ENCODE assay signal across 14 cellular contexts in genomic region chr15:62270216-62270921, GRCh38.
DNase-seq lines count a peak whose midpoint lies in the region; TF ChIP-seq lines count a peak whose summit lies in the region.
"Had no signal": no experiment of that assay in that cellular context is flagged by ENCODE, and none has a peak within 500 bp of the region (broad histone marks: within the 10 kb centered on the region; RNA-seq: fewer than 3 reads in every experiment).

No MANE protein-coding gene starts in this region.

- H3K4me1 ChIP-seq in BLaER1 (no peaks in the 10 kb centered on the region), osteoblast (ENCODE audit: insufficient read depth, low read length) (no peaks in the 10 kb centered on the region), tibial nerve (no peaks in the 10 kb centered on the region)
- H3K4me1 ChIP-seq: BLaER1 treated with 17β-estradiol and CSF1 and Interleukin-3, amounts not matched to agents 10 nM and 100 nM had no signal

- H4K20me1 ChIP-seq in BLaER1 (no peaks in the 10 kb centered on the region), osteoblast (ENCODE audit: insufficient read depth, low read length) (no peaks in the 10 kb centered on the region)
- H4K20me1 ChIP-seq: BLaER1 treated with 17β-estradiol and CSF1 and Interleukin-3, amounts not matched to agents 10 nM and 100 nM had no signal

- H3K36me3 ChIP-seq in BLaER1 (0 out of 2 replicates have a peak, but pooled peaks cover 4% of the 10 kb centered on the region), osteoblast (ENCODE audit: insufficient read depth, low read length) (no peaks in the 10 kb centered on the region), tibial nerve (peaks cover 0 to 3% (median 0%) of the 10 kb centered on the region in 3 donors)

- no peaks in the 10 kb centered on the region for H3K79me2 ChIP-seq in osteoblast (ENCODE audit: insufficient read depth, low read length)

- TF ChIP-seq EP300 in tibial nerve (IDR thresholded peaks at IDR 0.05), result no peak

- peak; percentile 36 for DNase-seq in coronary artery (ENCODE audit: low spot score)
- DNase-seq in mesenteric fat pad (ENCODE audit: low spot score), result peak; percentile 53
- no peak for DNase-seq in osteoblast (ENCODE audit: insufficient read length, low spot score, missing footprints)
- DNase-seq in NCI-H2029 (lab: John Stamatoyannopoulos, UW), result no peak
- no peak for DNase-seq in tibial nerve (ENCODE audit: low spot score in 2 of 2)
- DNase-seq: Calu3; CD4-positive, alpha-beta memory T cell; COR-L47; DMS79 treated with DMSO at 0.1 percent for 48 hours; H9 had no signal

- H3K4me2 ChIP-seq in BLaER1 (no peak overlapping the region), osteoblast (ENCODE audit: insufficient read depth, low read length) (no peak overlapping the region)
- H3K4me2 ChIP-seq: BLaER1 treated with 17β-estradiol and CSF1 and Interleukin-3, amounts not matched to agents 10 nM and 100 nM; GM23338 had no signal

- H3K27ac ChIP-seq in BLaER1 (no peak overlapping the region), coronary artery (no peak overlapping the region), osteoblast (ENCODE audit: low read depth, low read length) (no peak overlapping the region), tibial nerve (no peak overlapping the region)
- H3K27ac ChIP-seq: 22Rv1; BLaER1 treated with 17β-estradiol and CSF1 and Interleukin-3, amounts not matched to agents 10 nM and 100 nM had no signal

- H2AFZ ChIP-seq in osteoblast (ENCODE audit: low read length), result no peak overlapping the region
- H2AFZ ChIP-seq: GM23338 had no signal

- H3K4me3 ChIP-seq in BLaER1, result peak overlapping the region; percentile 22; the same call in 1 of the 2 replicates
- H3K4me3 ChIP-seq in coronary artery, result no peak overlapping the region
- H3K4me3 ChIP-seq in osteoblast (ENCODE audit: insufficient read depth, low read length), result no peak overlapping the region
- H3K4me3 ChIP-seq in tibial nerve, result no peak overlapping the region
- H3K4me3 ChIP-seq: GM23338 had no signal

- H3K9me3 ChIP-seq in BLaER1 (peaks cover 73% of the 10 kb centered on the region), osteoblast (ENCODE audit: low read depth, low read length) (peaks cover 12% of the 10 kb centered on the region), tibial nerve (peaks cover 0 to 61% (median 18%) of the 10 kb centered on the region in 4 donors)

- 82 to 86% methylated on average over 10 of the region's 10 CpGs for WGBS in tibial nerve, 2 donors

- no peaks in the 10 kb centered on the region for H3K27me3 ChIP-seq in BLaER1
- H3K27me3 ChIP-seq in osteoblast (ENCODE audit: insufficient read depth, low read length), result peaks cover 5% of the 10 kb centered on the region
- no peaks in the 10 kb centered on the region for H3K27me3 ChIP-seq in tibial nerve
- H3K27me3 ChIP-seq: BLaER1 treated with 17β-estradiol and CSF1 and Interleukin-3, amounts not matched to agents 10 nM and 100 nM had no signal

- TF ChIP-seq POLR2A in tibial nerve (IDR thresholded peaks at IDR 0.05), result no peak

- no peak for TF ChIP-seq CTCF in coronary artery (IDR thresholded peaks at IDR 0.05)
- TF ChIP-seq CTCF in osteoblast (IDR thresholded peaks at IDR 0.05; ENCODE audit: extremely low read depth, low read depth, low read length), result no peak
- no peak for TF ChIP-seq CTCF in tibial nerve (IDR thresholded peaks at IDR 0.05)

- no peak overlapping the region for H3K9ac ChIP-seq in BLaER1
- H3K9ac ChIP-seq: BLaER1 treated with 17β-estradiol and CSF1 and Interleukin-3, amounts not matched to agents 10 nM and 100 nM had no signal

Comparison
In these comparisons a context has a peak if more than half of its experiments do, and no peak if none do; other contexts are left out.
1. DNase-seq: peak in coronary artery (single experiment) and mesenteric fat pad (single experiment); none in osteoblast (single experiment), NCI-H2029 (single experiment) and tibial nerve (0 of 2).